9 cellular contexts compared by ENCODE assay signal in genomic region chr19:17966497-17967257, GRCh38. TPM values are rescaled to one million over a fixed set of nuclear protein-coding genes. Genes with fewer than 3 reads are reported as not detected.
DNase-seq lines count a peak whose midpoint lies in the region; ATAC-seq, FAIRE-seq and TF ChIP-seq lines count a peak whose summit lies in the region.
"Had no signal": no experiment of that assay in that cellular context is flagged by ENCODE, and none has a peak within 500 bp of the region (broad histone marks: within the 10 kb centered on the region; RNA-seq: fewer than 3 reads in every experiment).

KCNN1 (plus strand) TSS chr19:17967107; CDS start chr19:17973889, 6,782 bp downstream.

- TF ChIP-seq POLR2A in HepG2 (IDR thresholded peaks at IDR 0.05; ENCODE audit: insufficient read depth in 1 of 2, low read depth in 2 of 2, low read length in 2 of 2) (no peak), right lobe of liver (IDR thresholded peaks at IDR 0.05) (no peak)

- peak within 1 kb of the TSS; percentile 23; the same call in 1 of the 2 replicates for H3K4me2 ChIP-seq in HepG2 (ENCODE audit: low read depth, low read length)

- H3K9me3 Mint-ChIP-seq in immature natural killer cell: no peaks in the 10 kb centered on the region

- 21% methylated on average over 6 of the region's 60 CpGs for WGBS in HepG2 (ENCODE audit: low lambda C conversion rate)
- 27% methylated on average over 4 of the region's 60 CpGs for WGBS in right lobe of liver (ENCODE audit: insufficient coverage, low coverage, low lambda C conversion rate, missing lambda C conversion rate)
- 4% methylated on average over 56 of the region's 60 CpGs for WGBS in urinary bladder

- H3K4me3 Mint-ChIP-seq in T-helper 17 cell (peak within 1 kb of the TSS; percentile 73), immature natural killer cell (peak within 1 kb of the TSS in 3 of 5 donors; percentile 59 to 72 (median 65))

- no peak for DNase-seq in HepG2 (ENCODE audit: low spot score)
- no peak for DNase-seq in right lobe of liver
- no peak for DNase-seq in T-helper 17 cell
- DNase-seq in immature natural killer cell: no peak
- no peak for DNase-seq in NCI-H510A (lab: John Stamatoyannopoulos, UW)
- no peak for DNase-seq in HK-2 (ENCODE audit: unreplicated experiment)
- DNase-seq: activated CD4-positive, alpha-beta T cell treated with anti-CD3 and anti-CD28 coated beads for 48 hours had no signal

- H3K36me3 Mint-ChIP-seq in T-helper 17 cell (ENCODE audit: low read depth) (peaks cover 7% of the 10 kb centered on the region), immature natural killer cell (no peaks in the 10 kb centered on the region)

- no peaks in the 10 kb centered on the region for H4K20me1 ChIP-seq in HepG2 (ENCODE audit: insufficient read depth, low read length)

- no peak for TF ChIP-seq EP300 in HepG2 (IDR thresholded peaks at IDR 0.05; ENCODE audit: low read depth in 2 of 2, low read length in 2 of 2)
- no peak for TF ChIP-seq EP300 in HepG2 (CRISPR knock-in tag; IDR thresholded peaks at IDR 0.05; ENCODE audit: borderline replicate concordance)

- POLR2A ChIA-PET in HepG2 (lab: Yijun Ruan, JAX): no interaction called here

- H3K79me2 ChIP-seq in HepG2 (ENCODE audit: insufficient read depth, low read length): no peaks in the 10 kb centered on the region

- in situ Hi-C loops in HepG2 (cut with HindIII; ENCODE audit: extremely low pct_ligation_motif_present, low pct_unique_long_range_greater_than_20kb): no loop called here

- TF ChIP-seq RAD21 in HepG2 (CRISPR knock-in tag; IDR thresholded peaks at IDR 0.05): no peak

- H3K27ac Mint-ChIP-seq in T-helper 17 cell (no peak within 1 kb of the TSS), immature natural killer cell (no peak within 1 kb of the TSS)

- H2AFZ ChIP-seq in HepG2 (ENCODE audit: low read length): no peak within 1 kb of the TSS

- H3K36me3 ChIP-seq in HepG2 (replicated peaks in 1 of 2; ENCODE audit: control insufficient read depth in 1 of 2, insufficient read depth in 2 of 2, low read length in 2 of 2): no peaks in the 10 kb centered on the region
- no peaks in the 10 kb centered on the region for H3K36me3 ChIP-seq in right lobe of liver
- H3K36me3 ChIP-seq in urinary bladder (ENCODE audit: insufficient read depth): no peaks in the 10 kb centered on the region

- H3K27me3 Mint-ChIP-seq in T-helper 17 cell: peaks cover 46% of the 10 kb centered on the region
- peaks cover 6 to 13% (median 6%) of the 10 kb centered on the region in 3 donors for H3K27me3 Mint-ChIP-seq in immature natural killer cell (ENCODE audit: low read depth in 3 of 3)

- intact Hi-C loops in HepG2 (cut with micrococcal nuclease; ENCODE audit: unreplicated experiment) (no loop called here), right lobe of liver (cut with DNase I) (no loop called here)

- H3K4me1 Mint-ChIP-seq in T-helper 17 cell: peaks cover 3% of the 10 kb centered on the region
- peaks cover 0 to 4% of the 10 kb centered on the region in 2 donors for H3K4me1 Mint-ChIP-seq in immature natural killer cell

- ATAC-seq in HepG2: no peak
- no peak for ATAC-seq in right lobe of liver
- ATAC-seq in T-helper 17 cell: peak; percentile 41
- ATAC-seq in GM19324 (IDR thresholded peaks at IDR 0.05; ENCODE audit: low FRiP score, unreplicated experiment): no peak

- no TSS peak for BruUV-seq in HepG2 (replicated peaks; lab: Mats Ljungman, UMichigan)

- peak within 1 kb of the TSS in 1 of 3 experiments; percentile 28; a peak in 1 of 6 replicates for H3K4me3 ChIP-seq in HepG2 (replicated peaks in 1 of 3; ENCODE audit: insufficient read depth in 1 of 3, low read depth in 2 of 3, low read length in 3 of 3)
- H3K4me3 ChIP-seq in right lobe of liver: no peak within 1 kb of the TSS
- H3K4me3 ChIP-seq in urinary bladder (ENCODE audit: low read depth, low read length): peak within 1 kb of the TSS; percentile 35

- H3K4me1 ChIP-seq in HepG2 (ENCODE audit: insufficient read depth, low read length) (peaks cover 10% of the 10 kb centered on the region; the same call in 1 of the 2 replicates), right lobe of liver (no peaks in the 10 kb centered on the region), urinary bladder (ENCODE audit: insufficient read depth) (peaks cover 3% of the 10 kb centered on the region)

- H3K9me3 ChIP-seq in HepG2 (ENCODE audit: low read length) (no peaks in the 10 kb centered on the region), right lobe of liver (no peaks in the 10 kb centered on the region), T-helper 17 cell (ENCODE audit: control insufficient read depth, low read length, poor library complexity, severe bottlenecking) (no peaks in the 10 kb centered on the region)

- no peak for TF ChIP-seq CTCF in HepG2 (CRISPR knock-in tag; IDR thresholded peaks at IDR 0.05)
- TF ChIP-seq CTCF in right lobe of liver (IDR thresholded peaks at IDR 0.05): no peak

- no peak within 1 kb of the TSS for H3K9ac ChIP-seq in HepG2 (ENCODE audit: insufficient read depth, low read depth, low read length)

- H3K27ac ChIP-seq in HepG2 (ENCODE audit: extremely low read length, insufficient read depth, low read length) (no peak within 1 kb of the TSS), right lobe of liver (no peak within 1 kb of the TSS), urinary bladder (ENCODE audit: low read depth) (no peak within 1 kb of the TSS)

- CTCF ChIA-PET in HepG2 (lab: Yijun Ruan, JAX; ENCODE audit: low intra/inter-chr PET ratio, low total read pairs): no interaction called here

- H3K27me3 ChIP-seq in HepG2 (ENCODE audit: control insufficient read depth in 1 of 2, insufficient read depth in 2 of 2, low read length in 2 of 2) (peaks cover 3 to 54% of the 10 kb centered on the region in 2 experiments; a peak in 4 of 5 replicates), right lobe of liver (peaks cover 0 to 6% of the 10 kb centered on the region in 2 donors)

- no peak for FAIRE-seq in HepG2 (lab: Jason Lieb, UNC)

TF ChIP-seq in HepG2, 621 proteins besides CTCF, POLR2A, EP300 and RAD21 (continues in another document):
- no peak for TF ChIP-seq NCOA5 (CRISPR knock-in tag; IDR thresholded peaks at IDR 0.05)
- TF ChIP-seq ZNF570 (CRISPR knock-in tag; IDR thresholded peaks at IDR 0.05; ENCODE audit: borderline replicate concordance): no peak

RNA-seq across cellular contexts. Expression of gene KCNN1, which starts in this region (rescaled TPM):
- 0.04 TPM in 1 of 2 replicates, not detected in the other for total RNA-seq in HepG2 (2016; rRNA removed; fragmentation: Illumina TruSeq; extraction: Trizol)
- not detected in 2 replicates for total RNA-seq in HepG2 (2016; cell fraction: cytosol; rRNA removed; fragmentation: Illumina TruSeq; extraction: Trizol; ENCODE audit: low read depth)
- total RNA-seq in HepG2 (2016; cell fraction: insoluble cytoplasmic fraction; rRNA removed; fragmentation: Illumina TruSeq; extraction: Trizol): 0.09 TPM in 1 of 2 replicates, not detected in the other
- not detected in 2 replicates for total RNA-seq in HepG2 (2016; cell fraction: membrane; rRNA removed; fragmentation: Illumina TruSeq; extraction: Trizol)
- total RNA-seq in HepG2 (2016; cell fraction: nucleus; rRNA removed; fragmentation: Illumina TruSeq; extraction: Trizol): not detected in 2 replicates
- not detected in 2 replicates for polyA plus RNA-seq in HepG2 (2011; rRNA removed)
- 0.05 TPM in 1 of 2 replicates, not detected in the other for polyA plus RNA-seq in HepG2 (2011; cell fraction: cytosol; rRNA removed)
- 0.14 TPM in 1 of 2 replicates, not detected in the other for polyA plus RNA-seq in HepG2 (2011; cell fraction: nucleus; rRNA removed)
- not detected in 2 replicates for polyA plus RNA-seq in HepG2 (2012)
- polyA plus RNA-seq in HepG2 (2016; cell fraction: cytosol; fragmentation: Illumina TruSeq; extraction: Trizol; ENCODE audit: low read depth): not detected in 2 replicates
- polyA plus RNA-seq in HepG2 (2016; cell fraction: insoluble cytoplasmic fraction; fragmentation: Illumina TruSeq; extraction: Trizol; ENCODE audit: low read depth): not detected in 2 replicates
- polyA plus RNA-seq in HepG2 (2016; cell fraction: membrane; fragmentation: Illumina TruSeq; extraction: Trizol; ENCODE audit: low read depth): not detected in 2 replicates
- polyA plus RNA-seq in HepG2 (2016; cell fraction: nucleus; fragmentation: Illumina TruSeq; extraction: Trizol; ENCODE audit: insufficient read depth, low read depth): not detected in 2 replicates
- polyA minus RNA-seq in HepG2 (2011; rRNA and poly(A)+ RNA removed; ENCODE audit: low replicate concordance): 0.30 TPM in 1 of 2 replicates, not detected in the other
- polyA minus RNA-seq in HepG2 (2011; cell fraction: cytosol; rRNA and poly(A)+ RNA removed): not detected in 2 replicates
- polyA minus RNA-seq in HepG2 (2011; cell fraction: nucleus; rRNA and poly(A)+ RNA removed): not detected in 2 replicates
- total RNA-seq in right lobe of liver: not detected
- not detected for total RNA-seq in T-helper 17 cell
- not detected for polyA plus RNA-seq in immature natural killer cell
- 0.79 TPM for total RNA-seq in urinary bladder
- 0.24 TPM for polyA plus RNA-seq in urinary bladder

Comparison
In these comparisons a context has a peak if more than half of its experiments do, and no peak if none do; other contexts are left out.
1. Peak in ATAC-seq in T-helper 17 cell; RNA of the gene not detected or under 1 TPM.